Comparison of ENCODE assay signal across 14 cellular contexts in the genomic region with DNA sequence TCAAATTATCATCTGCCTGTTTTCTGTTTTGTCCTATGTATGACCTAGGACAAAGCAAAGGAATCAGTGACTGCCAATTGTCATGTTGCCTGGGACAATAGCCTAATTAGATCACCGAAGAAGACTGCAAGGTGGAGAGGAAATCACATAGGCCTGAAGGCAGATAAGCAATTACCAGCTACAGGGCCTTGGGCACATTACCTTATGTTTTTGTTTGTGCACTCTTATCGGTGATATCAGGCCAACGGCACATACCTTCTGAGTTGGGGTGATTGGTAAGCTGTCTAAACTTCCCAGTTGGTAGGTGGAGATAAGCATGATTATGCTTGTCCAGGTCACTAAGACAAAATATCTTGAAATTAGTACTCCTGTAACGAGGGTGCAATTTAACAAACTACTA. TPM values are rescaled to one million over a fixed set of nuclear protein-coding genes. Genes with fewer than 3 reads are reported as not detected.
"Had no signal": no experiment of that assay in that cellular context is flagged by ENCODE, and none has a peak within 500 bp of the region (broad histone marks: within the 10 kb centered on the region; RNA-seq: fewer than 3 reads in every experiment).

No MANE protein-coding gene starts in this region.

- H3K4me3 ChIP-seq: body of pancreas, tibial nerve had no signal

- H3K9me3 ChIP-seq: body of pancreas, tibial nerve had no signal

- H3K36me3 ChIP-seq: tibial nerve had no signal

- ATAC-seq: body of pancreas; effector memory CD8-positive, alpha-beta T cell had no signal

- H3K27ac ChIP-seq: body of pancreas, tibial nerve had no signal

- H3K4me1 ChIP-seq: body of pancreas had no signal

- H3K27me3 ChIP-seq: body of pancreas, tibial nerve had no signal

- DNase-seq: activated CD4-positive, alpha-beta T cell treated with anti-CD3 and anti-CD28 coated beads, Interleukin-2, amount 10 ng/mL, durations not matched to agents 7 days and 5 days; activated CD4-positive, CD25-positive, alpha-beta regulatory T cell; activated CD8-positive, alpha-beta memory T cell treated with anti-CD3 and anti-CD28 coated beads for 24 hours; activated naive CD8-positive, alpha-beta T cell treated with anti-CD3 and anti-CD28 coated beads for 36 hours; amygdala; body of pancreas; central memory CD4-positive, alpha-beta T cell; effector memory CD8-positive, alpha-beta T cell; natural killer cell; stimulated activated CD4-positive, alpha-beta T cell treated with anti-CD3 and anti-CD28 coated beads, Interleukin-4, amount 100 ng/mL, for 1 hour; stimulated activated naive CD4-positive, alpha-beta T cell treated with Interleukin-2 at 50 U/mL for 16 hours; substantia nigra had no signal

RNA-seq across cellular contexts. Expression of gene FAM181B, which starts 58.1 kb away (rescaled TPM):
- total RNA-seq: activated CD4-positive, alpha-beta T cell treated with anti-CD3 and anti-CD28 coated beads, Interleukin-2, amount 10 ng/mL, durations not matched to agents 7 days and 5 days; activated naive CD8-positive, alpha-beta T cell treated with anti-CD3 and anti-CD28 coated beads for 36 hours; activated T-helper 1 cell treated with anti-CD3 and anti-CD28 coated beads, Interleukin-12 subunit alpha, Interleukin-12 subunit beta, Interleukin-2, Interleukin-4 antibody, amounts not matched to agents 30 ng/mL and 10 ng/mL and 1 ng/mL, durations not matched to agents 14 hours and 24 hours and 36 hours; natural killer cell had no signal
